ENCODE assay signal across 8 cellular contexts in genomic region chr6:41713161-41713649, GRCh38. TPM values are rescaled to one million over a fixed set of nuclear protein-coding genes. Genes with fewer than 3 reads are reported as not detected.
DNase-seq lines count a peak whose midpoint lies in the region; ATAC-seq and FAIRE-seq lines count a peak whose summit lies in the region.

No MANE protein-coding gene starts in this region.

- peak overlapping the region; percentile 99 for H3K27ac ChIP-seq in caudate nucleus (ENCODE audit: low read depth, low read length)

- no peaks in the 10 kb centered on the region for H3K27me3 Mint-ChIP-seq in naive B cell

- peaks cover 4 to 12% of the 10 kb centered on the region in 2 donors for H3K36me3 Mint-ChIP-seq in naive B cell

- H3K9me3 Mint-ChIP-seq in naive B cell, result no peaks in the 10 kb centered on the region

- FAIRE-seq in HTR-8/SVneo (lab: Jason Lieb, UNC), result no peak

- DNase-seq in HTR-8/SVneo (ENCODE audit: insufficient read length, low spot score), result peak; percentile 84
- peak in 49 of 61 donors; percentile 35 to 88 (median 66) for DNase-seq in caudate nucleus (lab: John Stamatoyannopoulos, UW)
- no peak for DNase-seq in naive B cell
- no peak for DNase-seq in stimulated activated CD8-positive, alpha-beta memory T cell treated with anti-CD3 and anti-CD28 coated beads, Interleukin-4, amount 100 ng/mL, for 48 hours
- no peak for DNase-seq in activated CD4-positive, alpha-beta T cell treated with anti-CD3 and anti-CD28 coated beads for 4 hours
- DNase-seq in SK-N-DZ (ENCODE audit: low spot score), result no peak

- ATAC-seq in GM18868 (IDR thresholded peaks at IDR 0.05; ENCODE audit: unreplicated experiment), result peak; percentile 6
- ATAC-seq in naive B cell (ENCODE audit: low read depth in 2 of 2), result no peak
- ATAC-seq in GM18519 (IDR thresholded peaks at IDR 0.05; ENCODE audit: low FRiP score, unreplicated experiment), result no peak

- peak overlapping the region in 5 of 8 donors; percentile 23 to 72 (median 65) for H3K4me3 Mint-ChIP-seq in naive B cell

- H3K27ac Mint-ChIP-seq in naive B cell, result peak overlapping the region in 4 of 6 donors; percentile 27 to 97 (median 79)

- H3K4me1 Mint-ChIP-seq in naive B cell, result peaks cover 71 to 96% (median 86%) of the 10 kb centered on the region in 3 donors

RNA-seq across cellular contexts. Expression of gene TFEB, which starts 22.2 kb away (rescaled TPM):
- polyA plus RNA-seq in naive B cell (ENCODE audit: low read depth in 6 of 6), result 100 to 1,000 TPM in 1 of 6 donors, 10 to 100 TPM in 5; 52.3 to 145 (median 72.6) TPM
- polyA plus RNA-seq in SK-N-DZ (2014; cell fraction: cytosol; rRNA removed), result 3.0 and 3.2 TPM in 2 replicates
- polyA plus RNA-seq in SK-N-DZ (2014; cell fraction: nucleus; rRNA removed), result 2.7 and 2.8 TPM in 2 replicates

RNA-seq across cellular contexts. Expression of gene PGC, which starts 34.0 kb away (rescaled TPM):
- not detected for polyA plus RNA-seq in naive B cell (ENCODE audit: low read depth in 6 of 6)
- polyA plus RNA-seq in SK-N-DZ (2014; cell fraction: cytosol; rRNA removed), result not detected in 2 replicates
- not detected in 2 replicates for polyA plus RNA-seq in SK-N-DZ (2014; cell fraction: nucleus; rRNA removed)

Comparison
In these comparisons a context has a peak if more than half of its experiments do, and no peak if none do; other contexts are left out.
1. DNase-seq: peak in HTR-8/SVneo (single experiment) and caudate nucleus (49 of 61); none in naive B cell (single experiment), stimulated activated CD8-positive, alpha-beta memory T cell treated with anti-CD3 and anti-CD28 coated beads, Interleukin-4, amount 100 ng/mL, for 48 hours (single experiment), activated CD4-positive, alpha-beta T cell treated with anti-CD3 and anti-CD28 coated beads for 4 hours (0 of 2) and SK-N-DZ (single experiment).